Comparison of ENCODE assay signal across 8 cellular contexts in the genomic region with DNA sequence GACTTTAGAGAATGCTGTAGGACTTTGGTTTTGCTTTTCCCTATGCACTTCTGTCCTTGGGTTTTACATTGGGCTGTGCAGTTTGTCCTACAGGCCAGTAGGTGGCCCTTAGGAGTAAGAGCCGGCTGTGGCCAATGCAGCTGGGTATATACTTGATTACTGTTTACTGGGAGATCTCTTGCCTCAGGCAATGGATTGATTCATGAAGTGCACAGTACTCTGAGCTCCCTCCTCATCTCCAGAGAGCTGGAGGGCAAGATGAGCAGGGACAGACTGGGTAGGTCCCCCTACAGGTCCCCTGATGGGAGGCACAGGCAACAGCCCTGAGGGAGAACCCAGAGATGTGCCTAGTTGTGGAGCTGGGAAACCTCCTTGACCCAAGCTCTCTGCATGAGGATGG.
DNase-seq lines count a peak whose midpoint lies in the region; ATAC-seq, FAIRE-seq and TF ChIP-seq lines count a peak whose summit lies in the region.

No MANE protein-coding gene starts in this region.

- no peak for TF ChIP-seq POLR2A in stomach (IDR thresholded peaks at IDR 0.05)

- no peaks in the 10 kb centered on the region for H3K9me3 ChIP-seq in WERI-Rb-1 (ENCODE audit: severe bottlenecking)
- no peaks in the 10 kb centered on the region for H3K9me3 ChIP-seq in left ventricle myocardium inferior (replicated peaks)
- no peaks in the 10 kb centered on the region for H3K9me3 ChIP-seq in stomach

- H3K36me3 ChIP-seq in WERI-Rb-1 (no peaks in the 10 kb centered on the region), left ventricle myocardium inferior (no peaks in the 10 kb centered on the region), stomach (no peaks in the 10 kb centered on the region)

- TF ChIP-seq CTCF in WERI-Rb-1 (IDR thresholded peaks at IDR 0.05; ENCODE audit: low read depth, low read length) (peak; percentile 86), left ventricle myocardium inferior (IDR thresholded peaks at IDR 0.05; ENCODE audit: borderline replicate concordance) (peak; percentile 80), stomach (IDR thresholded peaks at IDR 0.05) (peak in 5 of 7 experiments; percentile 37 to 60 (median 47))

- H3K4me1 ChIP-seq in left ventricle myocardium inferior (no peaks in the 10 kb centered on the region), stomach (no peaks in the 10 kb centered on the region)

- peak; percentile 73 for ATAC-seq in Right ventricle myocardium inferior
- ATAC-seq in GM21723 (IDR thresholded peaks at IDR 0.05; ENCODE audit: unreplicated experiment) = peak; percentile 98

- no peak for TF ChIP-seq EP300 in stomach (IDR thresholded peaks at IDR 0.05)

- H3K4me3 ChIP-seq in WERI-Rb-1 (ENCODE audit: low read depth, low read length) (no peak overlapping the region), left ventricle myocardium inferior (no peak overlapping the region), stomach (no peak overlapping the region)

- DNase-seq in Right ventricle myocardium inferior (ENCODE audit: missing footprints) (no peak), cardiac septum (ENCODE audit: low spot score) (no peak), HTR-8/SVneo (ENCODE audit: insufficient read length, low spot score) (peak; percentile 5), WERI-Rb-1 (peak; percentile 52), left ventricle myocardium inferior (no peak), stomach (peak; percentile 45), HK-2 (ENCODE audit: unreplicated experiment) (no peak)

- 0 to 9% (median 2%) methylated on average over 1 of the region's 1 CpG for WGBS in stomach, 5 donors

- intact Hi-C loops in Right ventricle myocardium inferior (cut with DNase I) = no loop called here
- intact Hi-C loops in cardiac septum (cut with DNase I) = loop anchor here (5.0 to 10.0 kb wide), 2 partner anchors 173 to 240 kb away; no protein-coding TSS in a partner anchor
- intact Hi-C loops in left ventricle myocardium inferior (cut with micrococcal nuclease) = loop anchor here (5.0 kb wide), 1 partner anchor 173 kb away; no protein-coding TSS in a partner anchor
- intact Hi-C loops in stomach (cut with DNase I; ENCODE audit: low total_unique reads) = no loop called here

- H3K27me3 ChIP-seq in WERI-Rb-1 (ENCODE audit: insufficient read depth, low read depth, severe bottlenecking) = no peaks in the 10 kb centered on the region
- no peaks in the 10 kb centered on the region for H3K27me3 ChIP-seq in left ventricle myocardium inferior (ENCODE audit: low read depth)
- no peaks in the 10 kb centered on the region for H3K27me3 ChIP-seq in stomach

- H3K27ac ChIP-seq in WERI-Rb-1 (no peak overlapping the region), left ventricle myocardium inferior (replicated peaks) (no peak overlapping the region), stomach (no peak overlapping the region)

- FAIRE-seq in HTR-8/SVneo (lab: Jason Lieb, UNC) = no peak

Comparison
In these comparisons a context has a peak if more than half of its experiments do, and no peak if none do; other contexts are left out.
1. intact Hi-C loops: an anchor here in cardiac septum (5.0 to 10.0 kb wide) and left ventricle myocardium inferior (5.0 kb wide); none called in Right ventricle myocardium inferior and stomach.
2. DNase-seq: peak in HTR-8/SVneo (single experiment), WERI-Rb-1 (single experiment) and stomach (single experiment); none in Right ventricle myocardium inferior (single experiment), cardiac septum (single experiment), left ventricle myocardium inferior (single experiment) and HK-2 (single experiment).
3. Peak in every context shown above with its lines, with median percentiles within 50 percentile points of each other: CTCF ChIP-seq.